In the genomic region with DNA sequence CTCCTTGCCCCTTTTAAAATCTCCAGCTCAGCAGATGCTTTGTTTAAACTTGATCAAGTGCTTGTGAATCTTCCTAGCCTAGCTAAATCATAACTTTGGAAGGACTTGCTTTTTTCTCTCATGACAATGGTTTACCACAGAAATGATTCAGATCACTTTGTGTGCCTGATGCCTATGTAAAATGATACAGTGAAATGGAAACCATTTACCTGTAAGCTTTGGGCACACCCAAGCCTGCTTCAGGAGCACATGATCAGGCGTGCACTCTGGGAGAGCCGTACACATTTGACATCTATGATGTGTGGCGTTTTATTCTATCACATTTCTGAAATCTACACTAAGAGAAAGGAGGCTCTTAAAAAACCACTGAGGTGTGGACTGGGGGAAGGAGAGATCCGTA, we compare ENCODE assay signal across 13 cellular contexts. TPM values are rescaled to one million over a fixed set of nuclear protein-coding genes. Genes with fewer than 3 reads are reported as not detected.
A peak's percentile ranks its signal among the peaks of the same experiment; 100 is the strongest.
DNase-seq lines count a peak whose midpoint lies in the region; ATAC-seq and TF ChIP-seq lines count a peak whose summit lies in the region.
"Had no signal": no experiment of that assay in that cellular context is flagged by ENCODE, and none has a peak within 500 bp of the region (broad histone marks: within the 10 kb centered on the region; RNA-seq: fewer than 3 reads in every experiment).

No MANE protein-coding gene starts in this region.

- no peaks in the 10 kb centered on the region for H3K9me2 ChIP-seq in MM.1S (replicated peaks; ENCODE audit: insufficient read depth, low read length)

- POLR2A ChIA-PET in activated CD8-positive, alpha-beta T cell treated with anti-CD3 and anti-CD28 coated beads, Interleukin-2, amount 10 ng/mL, durations not matched to agents 7 days and 5 days (lab: Charles Lee): interaction anchor here (0.6 to 1.3 kb wide), 2 partner anchors 41 to 1750 kb away, joined by 3 to 5 read pairs; a partner anchor contains a TSS

- TF ChIP-seq CTCF in MM.1S (IDR thresholded peaks at IDR 0.05; ENCODE audit: low read length): no peak

- H3K36me3 ChIP-seq in MM.1S (replicated peaks; ENCODE audit: insufficient read depth, low read length): no peaks in the 10 kb centered on the region

- no peak overlapping the region for H3K4me2 ChIP-seq in MM.1S (ENCODE audit: low read depth, low read length)

- H3K27ac ChIP-seq in MM.1S (ENCODE audit: low read length): no peak overlapping the region

- H3K4me3 ChIP-seq in MM.1S (ENCODE audit: low read length): no peak overlapping the region
- H3K4me3 ChIP-seq: lung had no signal

- H3K4me3 Mint-ChIP-seq in activated CD8-positive, alpha-beta T cell treated with anti-CD3 and anti-CD28 coated beads, Interleukin-2, amount 10 ng/mL, durations not matched to agents 7 days and 5 days: no peak overlapping the region
- peak overlapping the region; percentile 10 to 79 (median 43) for H3K4me3 Mint-ChIP-seq in naive B cell

- H4K20me1 ChIP-seq in MM.1S (ENCODE audit: insufficient read depth, low read length): no peaks in the 10 kb centered on the region

- H3K36me3 Mint-ChIP-seq in activated CD8-positive, alpha-beta T cell treated with anti-CD3 and anti-CD28 coated beads, Interleukin-2, amount 10 ng/mL, durations not matched to agents 7 days and 5 days (ENCODE audit: low read depth): peaks cover 27% of the 10 kb centered on the region
- peaks cover 0 to 5% of the 10 kb centered on the region in 2 donors for H3K36me3 Mint-ChIP-seq in naive B cell

- DNase-seq in NCI-H1436 (lab: John Stamatoyannopoulos, UW) (peak; percentile 9), NCI-H1436 treated with DMSO at 0.1 percent for 48 hours (lab: John Stamatoyannopoulos, UW) (no peak), MM.1S (peak; percentile 21), naive B cell (no peak), iPS-NIHi7 (ENCODE audit: extremely low spot score) (no peak)
- DNase-seq in activated CD8-positive, alpha-beta T cell treated with anti-CD3 and anti-CD28 coated beads, Interleukin-2, amount 10 ng/mL, durations not matched to agents 7 days and 5 days: no peak
- DNase-seq: 8988T, NCI-H2227 treated with DMSO at 0.1 percent for 48 hours, small intestine, trophoblast cell had no signal

- H3K4me1 ChIP-seq in MM.1S (ENCODE audit: low read length): 0 out of 2 replicates have a peak, but pooled peaks cover 4% of the 10 kb centered on the region

- H3K9me3 ChIP-seq in MM.1S (replicated peaks; ENCODE audit: insufficient read depth, low read length): no peaks in the 10 kb centered on the region

- no peaks in the 10 kb centered on the region for H3K9me3 Mint-ChIP-seq in activated CD8-positive, alpha-beta T cell treated with anti-CD3 and anti-CD28 coated beads, Interleukin-2, amount 10 ng/mL, durations not matched to agents 7 days and 5 days (ENCODE audit: insufficient read depth)
- peaks cover 0 to 2% (median 0%) of the 10 kb centered on the region in 7 donors for H3K9me3 Mint-ChIP-seq in naive B cell

- H2AFZ ChIP-seq in MM.1S (ENCODE audit: low read length): no peak overlapping the region

- peaks cover 9% of the 10 kb centered on the region; the same call in 1 of the 2 replicates for H3K79me2 ChIP-seq in MM.1S (ENCODE audit: low read length)

- CTCF ChIA-PET in activated CD8-positive, alpha-beta T cell treated with anti-CD3 and anti-CD28 coated beads, Interleukin-2, amount 10 ng/mL, durations not matched to agents 7 days and 5 days (lab: Charles Lee): interaction anchor here (0.8 to 2.4 kb wide), 10 partner anchors 9 to 73 kb away, joined by 3 to 14 read pairs (median 4); no protein-coding TSS in a partner anchor

- H3K27me3 ChIP-seq in MM.1S (replicated peaks; ENCODE audit: insufficient read depth, low read length): no peaks in the 10 kb centered on the region

- H3K27me3 Mint-ChIP-seq in activated CD8-positive, alpha-beta T cell treated with anti-CD3 and anti-CD28 coated beads, Interleukin-2, amount 10 ng/mL, durations not matched to agents 7 days and 5 days (ENCODE audit: low read depth): no peaks in the 10 kb centered on the region
- no peaks in the 10 kb centered on the region for H3K27me3 Mint-ChIP-seq in naive B cell

- H3F3A ChIP-seq in MM.1S (ENCODE audit: insufficient read depth, low read length): no peaks in the 10 kb centered on the region

- peak overlapping the region; percentile 23 for H3K27ac Mint-ChIP-seq in activated CD8-positive, alpha-beta T cell treated with anti-CD3 and anti-CD28 coated beads, Interleukin-2, amount 10 ng/mL, durations not matched to agents 7 days and 5 days
- H3K27ac Mint-ChIP-seq in naive B cell: peak overlapping the region in 4 of 6 donors; percentile 23 to 96 (median 70)

- H3K4me1 Mint-ChIP-seq in activated CD8-positive, alpha-beta T cell treated with anti-CD3 and anti-CD28 coated beads, Interleukin-2, amount 10 ng/mL, durations not matched to agents 7 days and 5 days (ENCODE audit: low read depth): peaks cover 22% of the 10 kb centered on the region
- H3K4me1 Mint-ChIP-seq in naive B cell: peaks cover 13 to 41% (median 31%) of the 10 kb centered on the region in 3 donors

- peak; percentile 47 for ATAC-seq in activated CD8-positive, alpha-beta T cell treated with anti-CD3 and anti-CD28 coated beads, Interleukin-2, amount 10 ng/mL, durations not matched to agents 7 days and 5 days
- ATAC-seq in naive B cell (ENCODE audit: low read depth in 2 of 2) (no peak), GM18502 (IDR thresholded peaks at IDR 0.05; ENCODE audit: poor library complexity, unreplicated experiment) (no peak), GM21528 (IDR thresholded peaks at IDR 0.05; ENCODE audit: low FRiP score, unreplicated experiment) (no peak)

- no peak overlapping the region for H3K9ac ChIP-seq in MM.1S (ENCODE audit: low read length)

RNA-seq across cellular contexts. Expression of a gene that starts 41.1 kb away (rescaled TPM):
- total RNA-seq in activated CD8-positive, alpha-beta T cell treated with anti-CD3 and anti-CD28 coated beads, Interleukin-2, amount 10 ng/mL, durations not matched to agents 7 days and 5 days: 10 to 100 TPM; 59.7 to 62.5 TPM
- 10 to 100 TPM; 14.0 to 57.1 (median 46.1) TPM for polyA plus RNA-seq in naive B cell (ENCODE audit: low read depth in 6 of 6)

Comparison
In these comparisons a context has a peak if more than half of its experiments do, and no peak if none do; other contexts are left out.
1. DNase-seq: peak in NCI-H1436 (single experiment) and MM.1S (single experiment); none in NCI-H1436 treated with DMSO at 0.1 percent for 48 hours (single experiment), activated CD8-positive, alpha-beta T cell treated with anti-CD3 and anti-CD28 coated beads, Interleukin-2, amount 10 ng/mL, durations not matched to agents 7 days and 5 days (single experiment), naive B cell (single experiment) and iPS-NIHi7 (single experiment).